ENCODE assay signal across 9 cellular contexts in the genomic region with DNA sequence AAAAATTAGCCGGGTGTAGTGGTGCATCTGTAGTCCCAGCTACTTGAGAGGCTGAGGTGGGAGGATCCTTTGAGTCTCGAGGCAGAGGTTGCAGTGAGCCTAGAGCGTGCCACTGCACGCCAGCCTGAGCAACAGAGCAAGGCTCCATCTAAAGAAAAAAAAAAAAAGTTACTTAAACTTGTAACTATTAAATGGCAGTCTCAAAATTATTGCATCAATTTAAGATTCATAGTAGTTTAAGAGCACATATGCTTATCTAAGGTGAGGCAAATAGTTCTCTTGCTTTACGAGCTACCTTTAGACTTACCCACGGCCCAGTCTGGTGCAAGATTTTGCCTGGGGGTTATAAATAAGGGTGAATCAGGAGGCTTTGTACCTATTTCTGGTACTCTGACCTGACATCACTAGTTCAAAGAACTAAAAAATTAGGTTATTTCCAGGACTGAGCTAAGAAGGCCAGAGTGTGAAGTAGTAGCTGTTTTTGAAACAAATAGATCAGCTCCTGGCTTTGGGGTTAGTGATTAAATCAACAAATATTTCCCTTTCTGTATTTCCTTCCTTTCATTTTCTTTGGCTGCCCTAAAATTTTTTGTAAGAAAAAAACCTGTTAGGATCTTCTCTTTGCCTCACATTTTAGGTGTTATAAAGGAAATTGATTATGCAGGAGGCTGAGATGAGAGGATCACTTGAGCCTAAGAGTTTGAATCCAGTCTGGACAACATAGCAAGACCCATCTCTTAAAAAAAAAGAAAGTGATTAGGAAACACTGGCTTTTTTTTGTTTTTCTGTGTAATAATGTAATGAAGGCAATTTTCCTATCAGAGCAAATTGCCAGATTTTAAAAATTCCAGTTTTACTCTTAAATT. TPM values are rescaled to one million over a fixed set of nuclear protein-coding genes. Genes with fewer than 3 reads are reported as not detected.
DNase-seq lines count a peak whose midpoint lies in the region; ATAC-seq, FAIRE-seq and TF ChIP-seq lines count a peak whose summit lies in the region.
"Had no signal": no experiment of that assay in that cellular context is flagged by ENCODE, and none has a peak within 500 bp of the region (broad histone marks: within the 10 kb centered on the region; RNA-seq: fewer than 3 reads in every experiment).

No MANE protein-coding gene starts in this region.

- TF ChIP-seq RAD21 in GM12878 (IDR thresholded peaks at IDR 0.05; ENCODE audit: insufficient read depth, low read depth, low read length), result no peak

- H3K4me2 ChIP-seq in GM12878 (ENCODE audit: control insufficient read depth, insufficient read depth), result peak overlapping the region; percentile 95

- H3K9me3 ChIP-seq in MG63, result no peaks in the 10 kb centered on the region
- no peaks in the 10 kb centered on the region; the same call in 2 of the 3 replicates for H3K9me3 ChIP-seq in GM12878 (replicated peaks; ENCODE audit: control insufficient read depth, insufficient read depth, low read length)

- no peak for FAIRE-seq in GM12878 (lab: Jason Lieb, UNC)

- no peaks in the 10 kb centered on the region for H4K20me1 ChIP-seq in GM12878 (ENCODE audit: control insufficient read depth, insufficient read depth)

- no peak for TF ChIP-seq EP300 in GM12878 (IDR thresholded peaks at IDR 0.05; ENCODE audit: borderline replicate concordance in 1 of 2, control insufficient read depth in 1 of 2, low read depth in 2 of 2, low read length in 2 of 2)

- no peak overlapping the region for H2AFZ ChIP-seq in GM12878 (ENCODE audit: control insufficient read depth, low read depth, low read length)

- TF ChIP-seq CTCF in GM12865 (IDR thresholded peaks at IDR 0.05; ENCODE audit: insufficient read depth, low read depth, low read length, missing control alignments) (no peak), GM12878 (IDR thresholded peaks at IDR 0.05 in 2 of 3, conservative IDR thresholded peaks at IDR 0.05 in 1 of 3; ENCODE audit: control insufficient read depth in 2 of 3, extremely low read depth in 1 of 3, insufficient read depth in 1 of 3, low read depth in 3 of 3, low read length in 3 of 3) (no peak), neural crest cell (conservative IDR thresholded peaks at IDR 0.05) (no peak)

- intact Hi-C loops in GM12878 (cut with micrococcal nuclease; ENCODE audit: unreplicated experiment), result loop anchor here (5.0 kb wide), 1 partner anchor 1043 kb away; a partner anchor contains a TSS

- no TSS peak for BruUV-seq in GM12878 (replicated peaks; lab: Mats Ljungman, UMichigan)

- H3K4me3 Mint-ChIP-seq in neural crest cell, result peak overlapping the region; percentile 70

- no peaks in the 10 kb centered on the region for H3K27me3 Mint-ChIP-seq in neural crest cell (ENCODE audit: low read depth)

- DNase-seq in GM12865 (ENCODE audit: low read depth) (peak; percentile 66), MG63 (no peak), GM12878 (ENCODE audit: low read depth, low spot score) (no peak), neural crest cell (ENCODE audit: low read depth, low spot score) (no peak)
- DNase-seq: NCI-H187 treated with DMSO at 0.1 percent for 48 hours had no signal

- H3K4me1 ChIP-seq in GM12878 (ENCODE audit: control insufficient read depth, insufficient read depth, low read length), result no peaks in the 10 kb centered on the region

- H3K27ac ChIP-seq in GM12878 (ENCODE audit: control insufficient read depth, insufficient read depth), result peak overlapping the region; percentile 70

- TF ChIP-seq POLR2A in GM12878 (IDR thresholded peaks at IDR 0.05; ENCODE audit: low read depth, low read length), result no peak

- H3K79me2 ChIP-seq in GM12878 (ENCODE audit: control insufficient read depth, insufficient read depth, low read length), result peaks cover 86% of the 10 kb centered on the region

- WGBS in GM12878 (ENCODE audit: insufficient coverage, insufficient replicate concordance, low lambda C conversion rate, missing lambda C conversion rate), result 6% methylated on average over 6 of the region's 6 CpGs

- peak overlapping the region; percentile 98 for H3K4me3 ChIP-seq in GM12865 (ENCODE audit: low read depth, low read length)
- H3K4me3 ChIP-seq in MG63, result peak overlapping the region; percentile 91
- peak overlapping the region; percentile 92 for H3K4me3 ChIP-seq in GM12878

- H3K27me3 ChIP-seq in MG63, result no peaks in the 10 kb centered on the region
- H3K27me3 ChIP-seq in GM12878 (replicated peaks in 1 of 2; ENCODE audit: control insufficient read depth in 2 of 2, insufficient read depth in 2 of 2, low read length in 1 of 2), result no peaks in the 10 kb centered on the region

- H3K27ac Mint-ChIP-seq in neural crest cell (ENCODE audit: unreplicated experiment), result no peak overlapping the region

- RAD21 ChIA-PET in GM12878 (lab: Charles Lee; ENCODE audit: unreplicated experiment), result interaction anchor here (0.6 to 5.8 kb wide), 14 partner anchors 9 to 1199 kb away, joined by 3 to 82 read pairs (median 4); a partner anchor contains a TSS

- CTCF ChIA-PET in GM12878 (lab: Yijun Ruan, JAX), result interaction anchor here (1.0 to 2.5 kb wide), 9 partner anchors 8 to 237 kb away, joined by 3 to 14 read pairs (median 5); no protein-coding TSS in a partner anchor

- ATAC-seq in GM12878, result peak; percentile 30
- no peak for ATAC-seq in HG03571 (IDR thresholded peaks at IDR 0.05; ENCODE audit: unreplicated experiment)
- no peak for ATAC-seq in GM21447 (IDR thresholded peaks at IDR 0.05; ENCODE audit: unreplicated experiment)
- ATAC-seq in HG03135 (IDR thresholded peaks at IDR 0.05; ENCODE audit: unreplicated experiment), result no peak
- no peak for ATAC-seq in HG02759 (IDR thresholded peaks at IDR 0.05; ENCODE audit: unreplicated experiment)

- peaks cover 36% of the 10 kb centered on the region for H3K4me1 Mint-ChIP-seq in neural crest cell

- POLR2A ChIA-PET in GM12878 (lab: Charles Lee), result interaction anchor here (0.5 to 6.2 kb wide), 13 partner anchors 8 to 1564 kb away, joined by 3 to 122 read pairs (median 4); a partner anchor contains a TSS

- peak overlapping the region; percentile 98; the same call in 1 of the 2 replicates for H3K9ac ChIP-seq in GM12878 (ENCODE audit: control insufficient read depth, insufficient read depth, low read length)

- no peaks in the 10 kb centered on the region for H3K9me3 Mint-ChIP-seq in neural crest cell

- SMC1A ChIA-PET in GM12878 (lab: Charles Lee; ENCODE audit: uncharacterized antibody, unreplicated experiment), result interaction anchor here (0.7 to 2.9 kb wide), 11 partner anchors 9 to 228 kb away, joined by 3 to 13 read pairs (median 6); a partner anchor contains a TSS

- H3K36me3 ChIP-seq in MG63 (peaks cover 29% of the 10 kb centered on the region), GM12878 (ENCODE audit: control insufficient read depth in 2 of 2, insufficient read depth in 2 of 2, low read length in 1 of 2) (no peaks in the 10 kb centered on the region; a peak in 1 of 4 replicates)

- in situ Hi-C loops in GM12878 (cut with MboI), result loop anchor here (10.0 kb wide), 1 partner anchor 1201 kb away; no protein-coding TSS in a partner anchor

- peaks cover 13% of the 10 kb centered on the region for H3K36me3 Mint-ChIP-seq in neural crest cell (ENCODE audit: low read depth)

RNA-seq across cellular contexts. Expression of a gene that starts 3.6 kb away (rescaled TPM):
- total RNA-seq in MG63 (2014; rRNA removed; shearing (Covaris generic); ENCODE audit: low replicate concordance), result 39.1 and 42.2 TPM in 2 replicates
- 32.0 and 34.6 TPM in 2 replicates for total RNA-seq in GM12878 (2013; cell fraction: nucleolus; rRNA removed)
- 51.8 and 57.9 TPM in 2 replicates for total RNA-seq in GM12878 (2014; rRNA removed)
- total RNA-seq in GM12878 (2014; rRNA removed; fragmentation: Illumina TruSeq; extraction: Trizol), result 38.5 and 38.6 TPM in 2 replicates
- total RNA-seq in GM12878 (2021), result 47.9 and 49.5 TPM in 2 replicates
- 3.2 TPM for polyA plus RNA-seq in GM12878 (2011; ENCODE audit: low read depth)
- 26.6 and 35.3 TPM in 2 replicates for polyA plus RNA-seq in GM12878 (2011; rRNA removed)
- 23.4 and 24.2 TPM in 2 replicates for polyA plus RNA-seq in GM12878 (2011; cell fraction: cytosol; rRNA removed)
- 15.5 and 17.3 TPM in 2 replicates for polyA plus RNA-seq in GM12878 (2011; cell fraction: nucleus; rRNA removed)
- 16.5 and 26.1 TPM in 2 replicates for polyA plus RNA-seq in GM12878 (2012)
- polyA plus RNA-seq in GM12878 (2014; fragmentation: Illumina TruSeq; extraction: Trizol), result 38.0 and 45.9 TPM in 2 replicates
- under 1 TPM in 1 of 2 experiments, not detected in 1; 0.03 TPM for polyA plus RNA-seq in GM12878 (2014; fragmentation: Nextera tagmentation; extraction: Ambion mirVana)
- polyA plus RNA-seq in GM12878 (2014; rRNA removed), result 32.9 and 34.7 TPM in 2 replicates
- 10 to 100 TPM; 38.0 to 39.3 TPM for polyA plus RNA-seq in GM12878 (2016; fragmentation: Nextera tagmentation; extraction: Ambion mirVana)
- 25.2 and 31.7 TPM in 2 replicates for polyA minus RNA-seq in GM12878 (2011; rRNA and poly(A)+ RNA removed)
- 13.8 and 15.4 TPM in 2 replicates for polyA minus RNA-seq in GM12878 (2011; cell fraction: cytosol; rRNA and poly(A)+ RNA removed)
- 18.0 and 25.3 TPM in 2 replicates for polyA minus RNA-seq in GM12878 (2011; cell fraction: nucleus; rRNA and poly(A)+ RNA removed)
- 31.8 and 32.3 TPM in 2 replicates for total RNA-seq in neural crest cell

RNA-seq across cellular contexts. Expression of a gene that starts 3.7 kb away (rescaled TPM):
- 110 and 159 TPM in 2 replicates for total RNA-seq in MG63 (2014; rRNA removed; shearing (Covaris generic); ENCODE audit: low replicate concordance)
- 33.9 and 35.8 TPM in 2 replicates for total RNA-seq in GM12878 (2013; cell fraction: nucleolus; rRNA removed)
- total RNA-seq in GM12878 (2014; rRNA removed) (260 and 320 TPM in 2 replicates), GM12878 (2014; rRNA removed; fragmentation: Illumina TruSeq; extraction: Trizol) (549 and 554 TPM in 2 replicates), GM12878 (2021) (222 and 226 TPM in 2 replicates), neural crest cell (147 and 151 TPM in 2 replicates)
- 592 TPM for polyA plus RNA-seq in GM12878 (2011; ENCODE audit: low read depth)
- polyA plus RNA-seq in GM12878 (2011; rRNA removed) (230 and 328 TPM in 2 replicates), GM12878 (2014; fragmentation: Illumina TruSeq; extraction: Trizol) (618 and 667 TPM in 2 replicates), GM12878 (2014; fragmentation: Nextera tagmentation; extraction: Ambion mirVana) (1,000 to 10,000 TPM; 1,365 to 1,379 TPM), GM12878 (2014; rRNA removed) (397 and 441 TPM in 2 replicates), GM12878 (2016; fragmentation: Nextera tagmentation; extraction: Ambion mirVana) (100 to 1,000 TPM; 541 to 571 TPM)
- polyA plus RNA-seq in GM12878 (2011; cell fraction: cytosol; rRNA removed), result 147 and 155 TPM in 2 replicates
- polyA plus RNA-seq in GM12878 (2011; cell fraction: nucleus; rRNA removed), result 101 and 103 TPM in 2 replicates
- polyA plus RNA-seq in GM12878 (2012), result 493 and 622 TPM in 2 replicates
- polyA minus RNA-seq in GM12878 (2011; rRNA and poly(A)+ RNA removed), result 86.5 and 135 TPM in 2 replicates
- 33.3 and 38.7 TPM in 2 replicates for polyA minus RNA-seq in GM12878 (2011; cell fraction: cytosol; rRNA and poly(A)+ RNA removed)
- 10.8 and 14.1 TPM in 2 replicates for polyA minus RNA-seq in GM12878 (2011; cell fraction: nucleus; rRNA and poly(A)+ RNA removed)

RNA-seq across cellular contexts. Expression of a gene that starts 10.9 kb away (rescaled TPM):
- 9.2 and 11.6 TPM in 2 replicates for total RNA-seq in MG63 (2014; rRNA removed; shearing (Covaris generic); ENCODE audit: low replicate concordance)
- total RNA-seq in GM12878 (2013; cell fraction: nucleolus; rRNA removed), result 7.8 and 8.1 TPM in 2 replicates
- total RNA-seq in GM12878 (2014; rRNA removed) (12.6 and 14.0 TPM in 2 replicates), GM12878 (2014; rRNA removed; fragmentation: Illumina TruSeq; extraction: Trizol) (8.7 and 9.9 TPM in 2 replicates), GM12878 (2021) (10.5 and 12.0 TPM in 2 replicates), neural crest cell (18.9 and 20.4 TPM in 2 replicates)
- 2.0 TPM for polyA plus RNA-seq in GM12878 (2011; ENCODE audit: low read depth)
- polyA plus RNA-seq in GM12878 (2011; rRNA removed) (9.0 and 13.3 TPM in 2 replicates), GM12878 (2014; fragmentation: Illumina TruSeq; extraction: Trizol) (10.3 and 12.4 TPM in 2 replicates), GM12878 (2014; fragmentation: Nextera tagmentation; extraction: Ambion mirVana) (1 to 10 TPM; 5.7 to 6.1 TPM), GM12878 (2014; rRNA removed) (10.7 and 11.4 TPM in 2 replicates), GM12878 (2016; fragmentation: Nextera tagmentation; extraction: Ambion mirVana) (10 to 100 TPM; 21.2 to 24.7 TPM)
- 4.3 and 6.2 TPM in 2 replicates for polyA plus RNA-seq in GM12878 (2011; cell fraction: cytosol; rRNA removed)
- 2.9 and 4.4 TPM in 2 replicates for polyA plus RNA-seq in GM12878 (2011; cell fraction: nucleus; rRNA removed)
- polyA plus RNA-seq in GM12878 (2012), result 5.2 and 6.3 TPM in 2 replicates
- polyA minus RNA-seq in GM12878 (2011; rRNA and poly(A)+ RNA removed), result 2.6 and 3.2 TPM in 2 replicates
- polyA minus RNA-seq in GM12878 (2011; cell fraction: cytosol; rRNA and poly(A)+ RNA removed), result 2.6 and 3.2 TPM in 2 replicates
- 2.2 and 3.6 TPM in 2 replicates for polyA minus RNA-seq in GM12878 (2011; cell fraction: nucleus; rRNA and poly(A)+ RNA removed)

RNA-seq across cellular contexts. Expression of a gene that starts 25.4 kb away (rescaled TPM):
- 33.3 and 51.5 TPM in 2 replicates for total RNA-seq in MG63 (2014; rRNA removed; shearing (Covaris generic); ENCODE audit: low replicate concordance)
- total RNA-seq in GM12878 (2013; cell fraction: nucleolus; rRNA removed), result 28.5 and 31.4 TPM in 2 replicates
- total RNA-seq in GM12878 (2014; rRNA removed), result 54.0 and 66.4 TPM in 2 replicates
- total RNA-seq in GM12878 (2014; rRNA removed; fragmentation: Illumina TruSeq; extraction: Trizol), result 47.9 and 52.3 TPM in 2 replicates
- total RNA-seq in GM12878 (2021), result 46.7 and 48.9 TPM in 2 replicates
- polyA plus RNA-seq in GM12878 (2011; ENCODE audit: low read depth), result 14.3 TPM
- polyA plus RNA-seq in GM12878 (2011; rRNA removed), result 36.9 and 50.7 TPM in 2 replicates
- 20.0 and 24.4 TPM in 2 replicates for polyA plus RNA-seq in GM12878 (2011; cell fraction: cytosol; rRNA removed)
- 16.7 and 18.2 TPM in 2 replicates for polyA plus RNA-seq in GM12878 (2011; cell fraction: nucleus; rRNA removed)
- 18.9 and 20.8 TPM in 2 replicates for polyA plus RNA-seq in GM12878 (2012)
- polyA plus RNA-seq in GM12878 (2014; fragmentation: Illumina TruSeq; extraction: Trizol), result 41.2 and 50.3 TPM in 2 replicates
- 100 to 1,000 TPM in 1 of 2 experiments, 10 to 100 TPM in 1; 63.9 to 110 TPM for polyA plus RNA-seq in GM12878 (2014; fragmentation: Nextera tagmentation; extraction: Ambion mirVana)
- 42.8 and 45.3 TPM in 2 replicates for polyA plus RNA-seq in GM12878 (2014; rRNA removed)
- 10 to 100 TPM; 86.0 to 86.7 TPM for polyA plus RNA-seq in GM12878 (2016; fragmentation: Nextera tagmentation; extraction: Ambion mirVana)
- 17.0 and 17.7 TPM in 2 replicates for polyA minus RNA-seq in GM12878 (2011; rRNA and poly(A)+ RNA removed)
- 7.9 and 9.5 TPM in 2 replicates for polyA minus RNA-seq in GM12878 (2011; cell fraction: cytosol; rRNA and poly(A)+ RNA removed)
- 11.5 and 17.0 TPM in 2 replicates for polyA minus RNA-seq in GM12878 (2011; cell fraction: nucleus; rRNA and poly(A)+ RNA removed)
- 40.2 and 42.9 TPM in 2 replicates for total RNA-seq in neural crest cell

RNA-seq across cellular contexts. Expression of a gene that starts 38.0 kb away (rescaled TPM):
- 1,690 and 2,087 TPM in 2 replicates for total RNA-seq in MG63 (2014; rRNA removed; shearing (Covaris generic); ENCODE audit: low replicate concordance)
- 345 and 424 TPM in 2 replicates for total RNA-seq in GM12878 (2013; cell fraction: nucleolus; rRNA removed)
- total RNA-seq in GM12878 (2014; rRNA removed), result 4,733 and 4,923 TPM in 2 replicates
- total RNA-seq in GM12878 (2014; rRNA removed; fragmentation: Illumina TruSeq; extraction: Trizol), result 3,284 and 3,322 TPM in 2 replicates
- 2,727 and 2,890 TPM in 2 replicates for total RNA-seq in GM12878 (2021)
- polyA plus RNA-seq in GM12878 (2011; ENCODE audit: low read depth), result 3,291 TPM
- polyA plus RNA-seq in GM12878 (2011; rRNA removed), result 3,967 and 5,760 TPM in 2 replicates
- 7,866 and 27,616 TPM in 2 replicates for polyA plus RNA-seq in GM12878 (2011; cell fraction: cytosol; rRNA removed)
- 1,846 and 2,118 TPM in 2 replicates for polyA plus RNA-seq in GM12878 (2011; cell fraction: nucleus; rRNA removed)
- polyA plus RNA-seq in GM12878 (2012), result 13,737 and 20,851 TPM in 2 replicates
- polyA plus RNA-seq in GM12878 (2014; fragmentation: Illumina TruSeq; extraction: Trizol), result 3,829 and 3,986 TPM in 2 replicates
- 1,000 to 10,000 TPM; 7,374 to 7,763 TPM for polyA plus RNA-seq in GM12878 (2014; fragmentation: Nextera tagmentation; extraction: Ambion mirVana)
- 10,815 and 11,432 TPM in 2 replicates for polyA plus RNA-seq in GM12878 (2014; rRNA removed)
- 1,000 to 10,000 TPM; 2,685 to 2,702 TPM for polyA plus RNA-seq in GM12878 (2016; fragmentation: Nextera tagmentation; extraction: Ambion mirVana)
- 879 and 1,132 TPM in 2 replicates for polyA minus RNA-seq in GM12878 (2011; rRNA and poly(A)+ RNA removed)
- 471 and 480 TPM in 2 replicates for polyA minus RNA-seq in GM12878 (2011; cell fraction: cytosol; rRNA and poly(A)+ RNA removed)
- 234 and 334 TPM in 2 replicates for polyA minus RNA-seq in GM12878 (2011; cell fraction: nucleus; rRNA and poly(A)+ RNA removed)
- 1,386 and 1,393 TPM in 2 replicates for total RNA-seq in neural crest cell
